In the genomic region with DNA sequence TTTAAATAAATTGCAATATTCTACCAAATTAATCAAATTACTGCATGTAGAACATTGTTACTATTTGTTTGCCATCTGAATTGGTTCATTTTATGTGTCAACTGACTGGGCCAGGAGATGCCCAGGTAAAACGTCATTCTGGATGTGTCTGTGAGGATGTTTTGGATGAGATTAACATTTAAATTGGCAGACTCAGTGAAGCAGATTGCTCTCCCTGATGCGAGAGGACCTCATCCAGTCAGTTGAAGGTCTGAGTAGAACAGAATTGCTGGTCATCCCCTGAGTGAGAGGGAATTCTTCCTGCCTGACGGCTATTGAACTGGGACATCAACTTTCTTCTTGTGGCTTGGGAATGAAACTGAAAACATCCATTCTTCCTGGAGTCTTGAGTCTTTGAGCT, we compare ENCODE assay signal across 26 cellular contexts.
"Had no signal": no experiment of that assay in that cellular context is flagged by ENCODE, and none has a peak within 500 bp of the region (broad histone marks: within the 10 kb centered on the region; RNA-seq: fewer than 3 reads in every experiment).

No MANE protein-coding gene starts in this region.

- H3K27me3 ChIP-seq: MG63, SJSA1 had no signal

- H3K9me3 ChIP-seq: MG63, SJSA1 had no signal

- H3K27ac ChIP-seq: SJSA1, VCaP had no signal

- ATAC-seq: activated CD4-positive, alpha-beta T cell treated with anti-CD3 and anti-CD28 coated beads for 36 hours; activated T-cell treated with anti-CD3 and anti-CD28 coated beads, Interleukin-2, amount 50 U/mL, for 72 hours; PC-3; SK-N-SH treated with all-trans-retinoic acid at 6 μM for 48 hours had no signal

- DNase-seq: activated CD4-positive, alpha-beta memory T cell treated with anti-CD3 and anti-CD28 coated beads, Interleukin-2, amount 10 ng/mL, durations not matched to agents 7 days and 5 days; activated CD4-positive, alpha-beta T cell treated with anti-CD3 and anti-CD28 coated beads for 36 hours; activated CD4-positive, alpha-beta T cell treated with anti-CD3 and anti-CD28 coated beads, Interleukin-2, amount 50 U/mL, for 1 hour; activated CD8-positive, alpha-beta memory T cell treated with anti-CD3 and anti-CD28 coated beads, Interleukin-2, amount 50 U/mL, for 4 hours; activated gamma-delta T cell treated with Interleukin-2 at 50 U/mL for 16 hours; activated naive CD4-positive, alpha-beta T cell treated with anti-CD3 and anti-CD28 coated beads, Interleukin-2, amount 10 ng/mL, durations not matched to agents 7 days and 5 days; activated naive CD8-positive, alpha-beta T cell treated with anti-CD3 and anti-CD28 coated beads for 36 hours; activated T-cell treated with anti-CD3 and anti-CD28 coated beads, Interleukin-2, amount 50 U/mL, for 72 hours; MG63; MV-4-11; NCI-H1092 treated with DMSO at 0.1 percent for 48 hours; NCI-H1417 treated with DMSO at 0.1 percent for 48 hours; NCI-H1694; NCI-H2029; NCI-H2107; NCI-H2171 treated with DMSO at 0.1 percent for 48 hours; NCI-H226; NCI-H510A; NCI-H526 treated with DMSO at 0.1 percent for 48 hours; PC-3; SHP77; SW 1271; T-helper 9 cell had no signal

- H3K4me3 ChIP-seq: MG63, SJSA1 had no signal

- H3K4me1 ChIP-seq: SJSA1 had no signal

- H3K36me3 ChIP-seq: MG63, SJSA1 had no signal
